Comparison of ENCODE assay signal across 17 cellular contexts in the genomic region with DNA sequence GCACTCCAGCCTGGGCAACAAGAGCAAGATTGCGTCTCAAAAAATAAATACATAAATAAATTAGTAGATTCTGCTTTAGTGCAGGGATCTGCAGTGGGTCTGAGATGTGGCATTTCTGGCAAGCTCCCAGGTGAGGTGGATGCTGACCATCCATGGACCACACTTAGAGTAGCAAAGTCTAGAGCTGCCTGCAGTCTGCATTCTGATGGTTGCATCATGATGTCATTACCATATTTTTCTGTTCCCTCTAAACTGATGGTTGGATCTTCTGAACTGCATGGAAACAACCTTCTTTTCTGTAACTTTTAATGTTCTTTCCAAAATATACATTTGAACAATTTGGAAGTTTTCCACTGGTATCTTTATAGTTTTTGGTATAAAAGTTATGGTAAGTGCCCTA. TPM values are rescaled to one million over a fixed set of nuclear protein-coding genes. Genes with fewer than 3 reads are reported as not detected.
DNase-seq lines count a peak whose midpoint lies in the region; ATAC-seq and TF ChIP-seq lines count a peak whose summit lies in the region.
"Had no signal": no experiment of that assay in that cellular context is flagged by ENCODE, and none has a peak within 500 bp of the region (broad histone marks: within the 10 kb centered on the region; RNA-seq: fewer than 3 reads in every experiment).

No MANE protein-coding gene starts in this region.

- H3K9me3 Mint-ChIP-seq in CD8-positive, alpha-beta memory T cell, result no peaks in the 10 kb centered on the region
- no peaks in the 10 kb centered on the region for H3K9me3 Mint-ChIP-seq in activated CD4-positive, alpha-beta memory T cell treated with anti-CD3 and anti-CD28 coated beads for 36 hours
- H3K9me3 Mint-ChIP-seq in chondrocyte (ENCODE audit: low read depth), result peaks cover 4% of the 10 kb centered on the region
- peaks cover 9% of the 10 kb centered on the region; the same call in 1 of the 2 replicates for H3K9me3 Mint-ChIP-seq in WTC11
- H3K9me3 Mint-ChIP-seq: memory B cell had no signal

- no peaks in the 10 kb centered on the region for H3K9me3 ChIP-seq in CD8-positive, alpha-beta memory T cell (ENCODE audit: low read length)
- H3K9me3 ChIP-seq: body of pancreas, heart right ventricle, psoas muscle, thoracic aorta had no signal

- no peak for DNase-seq in CD8-positive, alpha-beta memory T cell
- no peak for DNase-seq in activated CD4-positive, alpha-beta memory T cell treated with anti-CD3 and anti-CD28 coated beads for 36 hours
- DNase-seq in chondrocyte (ENCODE audit: low spot score) (no peak), WTC11 (ENCODE audit: low spot score) (no peak), cerebellum (ENCODE audit: low spot score) (no peak)
- DNase-seq: AML-193, heart right ventricle, MM.1S, NCI-H2107, NCI-H524 treated with DMSO at 0.1 percent for 48 hours, nephron progenitor cell, psoas muscle had no signal

- TF ChIP-seq CTCF in chondrocyte (IDR thresholded peaks at IDR 0.05), result no peak
- TF ChIP-seq CTCF in WTC11 (IDR thresholded peaks at IDR 0.05), result no peak

- H3K36me3 ChIP-seq in ACC112 (ENCODE audit: insufficient read depth, low read length), result no peaks in the 10 kb centered on the region
- no peaks in the 10 kb centered on the region for H3K36me3 ChIP-seq in CD8-positive, alpha-beta memory T cell (ENCODE audit: insufficient read depth, low read length)
- H3K36me3 ChIP-seq: heart right ventricle, thoracic aorta had no signal

- no peak overlapping the region for H3K4me3 Mint-ChIP-seq in CD8-positive, alpha-beta memory T cell
- H3K4me3 Mint-ChIP-seq in activated CD4-positive, alpha-beta memory T cell treated with anti-CD3 and anti-CD28 coated beads for 36 hours, result no peak overlapping the region
- H3K4me3 Mint-ChIP-seq in chondrocyte (ENCODE audit: unreplicated experiment) (no peak overlapping the region), WTC11 (no peak overlapping the region)
- H3K4me3 Mint-ChIP-seq: memory B cell, nephron progenitor cell had no signal

- H3K4me1 Mint-ChIP-seq in CD8-positive, alpha-beta memory T cell, result peaks cover 8 to 13% (median 12%) of the 10 kb centered on the region in 3 donors
- H3K4me1 Mint-ChIP-seq in activated CD4-positive, alpha-beta memory T cell treated with anti-CD3 and anti-CD28 coated beads for 36 hours (ENCODE audit: low read depth), result peaks cover 21% of the 10 kb centered on the region
- H3K4me1 Mint-ChIP-seq in chondrocyte (ENCODE audit: low read depth) (peaks cover 18% of the 10 kb centered on the region), WTC11 (peaks cover 13% of the 10 kb centered on the region)
- H3K4me1 Mint-ChIP-seq: memory B cell had no signal

- H3K36me3 Mint-ChIP-seq in CD8-positive, alpha-beta memory T cell, result peaks cover 0 to 1% (median 0%) of the 10 kb centered on the region in 3 donors
- no peaks in the 10 kb centered on the region for H3K36me3 Mint-ChIP-seq in activated CD4-positive, alpha-beta memory T cell treated with anti-CD3 and anti-CD28 coated beads for 36 hours
- H3K36me3 Mint-ChIP-seq in chondrocyte (ENCODE audit: low read depth), result no peaks in the 10 kb centered on the region
- H3K36me3 Mint-ChIP-seq in WTC11, result no peaks in the 10 kb centered on the region
- H3K36me3 Mint-ChIP-seq: memory B cell had no signal

- H3K27me3 Mint-ChIP-seq in CD8-positive, alpha-beta memory T cell, result peaks cover 4 to 32% of the 10 kb centered on the region in 2 donors
- H3K27me3 Mint-ChIP-seq in activated CD4-positive, alpha-beta memory T cell treated with anti-CD3 and anti-CD28 coated beads for 36 hours, result peaks cover 18% of the 10 kb centered on the region
- H3K27me3 Mint-ChIP-seq in chondrocyte (ENCODE audit: low read depth), result no peaks in the 10 kb centered on the region
- H3K27me3 Mint-ChIP-seq in WTC11 (ENCODE audit: low read depth), result 0 out of 2 replicates have a peak, but pooled peaks cover 2% of the 10 kb centered on the region

- H3K27me3 ChIP-seq in ACC112 (ENCODE audit: insufficient read depth, low read length), result no peaks in the 10 kb centered on the region
- no peaks in the 10 kb centered on the region for H3K27me3 ChIP-seq in CD8-positive, alpha-beta memory T cell (ENCODE audit: insufficient read depth, low read length, poor library complexity, severe bottlenecking)
- H3K27me3 ChIP-seq: body of pancreas had no signal

- H3K79me2 ChIP-seq in ACC112 (ENCODE audit: control insufficient read depth, insufficient read depth, low read length, unreplicated experiment), result no peaks in the 10 kb centered on the region

- peak overlapping the region; percentile 96 for H3K27ac ChIP-seq in ACC112 (ENCODE audit: low read depth, low read length)
- H3K27ac ChIP-seq in CD8-positive, alpha-beta memory T cell (ENCODE audit: low read depth, low read length), result no peak overlapping the region
- H3K27ac ChIP-seq: body of pancreas, heart right ventricle, psoas muscle, thoracic aorta had no signal

- H3K27ac Mint-ChIP-seq in CD8-positive, alpha-beta memory T cell, result peak overlapping the region in 7 of 8 donors; percentile 51 to 92 (median 89)
- peak overlapping the region; percentile 80 for H3K27ac Mint-ChIP-seq in activated CD4-positive, alpha-beta memory T cell treated with anti-CD3 and anti-CD28 coated beads for 36 hours
- peak overlapping the region; percentile 72 for H3K27ac Mint-ChIP-seq in chondrocyte (ENCODE audit: unreplicated experiment)
- no peak overlapping the region for H3K27ac Mint-ChIP-seq in WTC11
- H3K27ac Mint-ChIP-seq: memory B cell, nephron progenitor cell had no signal

- H3K4me3 ChIP-seq in ACC112 (ENCODE audit: low read depth, low read length), result no peak overlapping the region
- no peak overlapping the region for H3K4me3 ChIP-seq in CD8-positive, alpha-beta memory T cell (ENCODE audit: low read length)
- H3K4me3 ChIP-seq: body of pancreas, heart right ventricle, psoas muscle, thoracic aorta had no signal

- POLR2A ChIA-PET in CD8-positive, alpha-beta memory T cell (lab: Charles Lee), result no interaction called here
- POLR2A ChIA-PET in activated CD4-positive, alpha-beta memory T cell treated with anti-CD3 and anti-CD28 coated beads for 36 hours (lab: Charles Lee), result no interaction called here
- POLR2A ChIA-PET in WTC11 (lab: Charles Lee), result no interaction called here

- ATAC-seq in WTC11, result no peak
- no peak for ATAC-seq in HG02759 (IDR thresholded peaks at IDR 0.05; ENCODE audit: unreplicated experiment)
- ATAC-seq: body of pancreas had no signal

- peak overlapping the region; percentile 21 for H2AFZ ChIP-seq in ACC112 (ENCODE audit: low read length, unreplicated experiment)

- intact Hi-C loops in activated CD4-positive, alpha-beta memory T cell treated with anti-CD3 and anti-CD28 coated beads for 36 hours (cut with micrococcal nuclease), result loop anchor here (1.0 to 2.0 kb wide), 11 partner anchors 8 to 320 kb away; partner anchors contain the start of genes MYL12A and TGIF1

- peaks cover 22% of the 10 kb centered on the region for H3K4me1 ChIP-seq in ACC112 (ENCODE audit: control insufficient read depth, insufficient read depth, low read length, unreplicated experiment)
- H3K4me1 ChIP-seq in CD8-positive, alpha-beta memory T cell (ENCODE audit: insufficient read depth, low read length), result no peaks in the 10 kb centered on the region
- H3K4me1 ChIP-seq: body of pancreas, heart right ventricle, psoas muscle had no signal

- CTCF ChIA-PET in CD8-positive, alpha-beta memory T cell (lab: Charles Lee), result interaction anchor here (1.1 to 1.3 kb wide), 2 partner anchors 149 to 361 kb away, joined by 3 to 4 read pairs; no protein-coding TSS in a partner anchor
- CTCF ChIA-PET in activated CD4-positive, alpha-beta memory T cell treated with anti-CD3 and anti-CD28 coated beads for 36 hours (lab: Charles Lee), result interaction anchor here (0.9 to 1.0 kb wide), 2 partner anchors 18 to 360 kb away, joined by 3 to 4 read pairs; no protein-coding TSS in a partner anchor
- CTCF ChIA-PET in WTC11 (lab: Charles Lee), result interaction anchor here (0.9 kb wide), 1 partner anchor 683 kb away, joined by 3 read pairs; no protein-coding TSS in a partner anchor

TF ChIP-seq in WTC11, 78 proteins besides CTCF, POLR2A, EP300 and RAD21 (continues in another document):
- TF ChIP-seq MXD4 (CRISPR knock-in tag; IDR thresholded peaks at IDR 0.05; ENCODE audit: borderline replicate concordance), result no peak
- TF ChIP-seq, protein P1, sequence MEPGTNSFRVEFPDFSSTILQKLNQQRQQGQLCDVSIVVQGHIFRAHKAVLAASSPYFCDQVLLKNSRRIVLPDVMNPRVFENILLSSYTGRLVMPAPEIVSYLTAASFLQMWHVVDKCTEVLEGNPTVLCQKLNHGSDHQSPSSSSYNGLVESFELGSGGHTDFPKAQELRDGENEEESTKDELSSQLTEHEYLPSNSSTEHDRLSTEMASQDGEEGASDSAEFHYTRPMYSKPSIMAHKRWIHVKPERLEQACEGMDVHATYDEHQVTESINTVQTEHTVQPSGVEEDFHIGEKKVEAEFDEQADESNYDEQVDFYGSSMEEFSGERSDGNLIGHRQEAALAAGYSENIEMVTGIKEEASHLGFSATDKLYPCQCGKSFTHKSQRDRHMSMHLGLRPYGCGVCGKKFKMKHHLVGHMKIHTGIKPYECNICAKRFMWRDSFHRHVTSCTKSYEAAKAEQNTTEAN (CRISPR knock-in tag; IDR thresholded peaks at IDR 0.05), result no peak
- no peak for TF ChIP-seq ZNF138 (CRISPR knock-in tag; conservative IDR thresholded peaks at IDR 0.05)
- TF ChIP-seq E2F4 (CRISPR knock-in tag; IDR thresholded peaks at IDR 0.05; ENCODE audit: borderline replicate concordance, low read depth), result no peak

RNA-seq across cellular contexts. Expression of gene MYL12B, which starts 42.9 kb away (rescaled TPM):
- total RNA-seq in CD8-positive, alpha-beta memory T cell, result 100 to 1,000 TPM; 251 to 252 TPM
- 1,057 TPM for polyA plus RNA-seq in CD8-positive, alpha-beta memory T cell
- total RNA-seq in activated CD4-positive, alpha-beta memory T cell treated with anti-CD3 and anti-CD28 coated beads for 36 hours, result 100 to 1,000 TPM; 335 to 339 TPM
- total RNA-seq in chondrocyte, result 241 to 327 TPM (median 323 TPM) in 3 replicates
- total RNA-seq in WTC11 (2021), result 158 to 173 TPM (median 163 TPM) in 3 replicates
- 95.0 TPM for total RNA-seq in cerebellum

RNA-seq across cellular contexts. Expression of gene MYL12A, which starts 57.2 kb away (rescaled TPM):
- 100 to 1,000 TPM; 338 to 348 TPM for total RNA-seq in CD8-positive, alpha-beta memory T cell
- 3,038 TPM for polyA plus RNA-seq in CD8-positive, alpha-beta memory T cell
- total RNA-seq in activated CD4-positive, alpha-beta memory T cell treated with anti-CD3 and anti-CD28 coated beads for 36 hours, result 100 to 1,000 TPM; 538 to 542 TPM
- total RNA-seq in chondrocyte (426 to 647 TPM (median 621 TPM) in 3 replicates), WTC11 (2021) (205 to 230 TPM (median 213 TPM) in 3 replicates), cerebellum (54.7 TPM)
